Comparison of ENCODE assay signal across 10 cellular contexts in genomic region chr1:236066054-236066453, GRCh38. TPM values are rescaled to one million over a fixed set of nuclear protein-coding genes. Genes with fewer than 3 reads are reported as not detected.
A peak's percentile ranks its signal among the peaks of the same experiment; 100 is the strongest.
DNase-seq lines count a peak whose midpoint lies in the region; ATAC-seq and TF ChIP-seq lines count a peak whose summit lies in the region.
"Had no signal": no experiment of that assay in that cellular context is flagged by ENCODE, and none has a peak within 500 bp of the region (broad histone marks: within the 10 kb centered on the region; RNA-seq: fewer than 3 reads in every experiment).

No MANE protein-coding gene starts in this region.

- H3K4me1 ChIP-seq in mesenchymal stem cell (ENCODE audit: control insufficient read depth, insufficient read depth, low read depth, low read length), result peaks cover 20% of the 10 kb centered on the region
- H3K4me1 ChIP-seq in thoracic aorta (ENCODE audit: control insufficient read depth in 1 of 2, low read depth in 2 of 2), result peaks cover 11 to 45% of the 10 kb centered on the region in 2 donors

- H3K4me1 Mint-ChIP-seq in activated T-cell treated with anti-CD3 and anti-CD28 coated beads, Interleukin-2, amount 50 U/mL, for 4 hours (ENCODE audit: low read depth), result peaks cover 25% of the 10 kb centered on the region
- H3K4me1 Mint-ChIP-seq in activated T-cell treated with anti-CD3 and anti-CD28 coated beads, Interleukin-2, amount 50 U/mL, for 24 hours (ENCODE audit: low read depth), result peaks cover 24% of the 10 kb centered on the region
- peaks cover 16% of the 10 kb centered on the region for H3K4me1 Mint-ChIP-seq in central memory CD8-positive, alpha-beta T cell

- no peak overlapping the region for H3K9ac ChIP-seq in mesenchymal stem cell (ENCODE audit: low read length)

- TF ChIP-seq CTCF in thoracic aorta (IDR thresholded peaks at IDR 0.05), result no peak

- peak overlapping the region; percentile 51 for H3K4me3 Mint-ChIP-seq in activated T-cell treated with anti-CD3 and anti-CD28 coated beads, Interleukin-2, amount 50 U/mL, for 4 hours
- H3K4me3 Mint-ChIP-seq in activated T-cell treated with anti-CD3 and anti-CD28 coated beads, Interleukin-2, amount 50 U/mL, for 24 hours, result no peak overlapping the region
- peak overlapping the region; percentile 70 for H3K4me3 Mint-ChIP-seq in central memory CD8-positive, alpha-beta T cell

- WGBS in mesenchymal stem cell, result 17% methylated on average over 2 of the region's 6 CpGs

- H2BK15ac ChIP-seq in mesenchymal stem cell (ENCODE audit: low read depth, poor library complexity, severe bottlenecking), result no peak overlapping the region

- no peak overlapping the region for H4K8ac ChIP-seq in mesenchymal stem cell (ENCODE audit: low read length)

- H2AFZ ChIP-seq in mesenchymal stem cell (ENCODE audit: low read depth, low read length), result no peak overlapping the region

- H3K27ac Mint-ChIP-seq in activated T-cell treated with anti-CD3 and anti-CD28 coated beads, Interleukin-2, amount 50 U/mL, for 24 hours, result no peak overlapping the region
- H3K27ac Mint-ChIP-seq in central memory CD8-positive, alpha-beta T cell (ENCODE audit: low read depth), result no peak overlapping the region

- no peak overlapping the region for H2AK5ac ChIP-seq in mesenchymal stem cell (ENCODE audit: low read length, severe bottlenecking)

- H2BK120ac ChIP-seq in mesenchymal stem cell (ENCODE audit: low read depth, low read length), result no peak overlapping the region

- no peaks in the 10 kb centered on the region for H3K36me3 Mint-ChIP-seq in activated T-cell treated with anti-CD3 and anti-CD28 coated beads, Interleukin-2, amount 50 U/mL, for 4 hours (ENCODE audit: insufficient read depth)
- H3K36me3 Mint-ChIP-seq in activated T-cell treated with anti-CD3 and anti-CD28 coated beads, Interleukin-2, amount 50 U/mL, for 24 hours (ENCODE audit: low read depth), result no peaks in the 10 kb centered on the region
- peaks cover 2% of the 10 kb centered on the region for H3K36me3 Mint-ChIP-seq in central memory CD8-positive, alpha-beta T cell (ENCODE audit: insufficient read depth)

- H4K91ac ChIP-seq in mesenchymal stem cell (ENCODE audit: low read length), result no peak overlapping the region

- no peak overlapping the region for H3K18ac ChIP-seq in mesenchymal stem cell (ENCODE audit: low read depth in 1 of 2, low read length in 2 of 2)

- H3K4ac ChIP-seq in mesenchymal stem cell (ENCODE audit: low read depth in 1 of 2, low read length in 2 of 2), result no peak overlapping the region

- H3K9me3 Mint-ChIP-seq in activated T-cell treated with anti-CD3 and anti-CD28 coated beads, Interleukin-2, amount 50 U/mL, for 4 hours, result no peaks in the 10 kb centered on the region
- no peaks in the 10 kb centered on the region for H3K9me3 Mint-ChIP-seq in activated T-cell treated with anti-CD3 and anti-CD28 coated beads, Interleukin-2, amount 50 U/mL, for 24 hours
- H3K9me3 Mint-ChIP-seq in central memory CD8-positive, alpha-beta T cell, result no peaks in the 10 kb centered on the region

- H3K9me3 ChIP-seq in mesenchymal stem cell (ENCODE audit: control insufficient read depth, low read length) (peaks cover 4% of the 10 kb centered on the region), thoracic aorta (peaks cover 4% of the 10 kb centered on the region)

- H3K36me3 ChIP-seq in mesenchymal stem cell (ENCODE audit: control insufficient read depth in 1 of 2, insufficient read depth in 2 of 2, low read depth in 1 of 2, low read length in 2 of 2) (peaks cover 0 to 4% of the 10 kb centered on the region in 2 experiments), thoracic aorta (peaks cover under 1% of the 10 kb centered on the region)

- no peak overlapping the region for H2BK12ac ChIP-seq in mesenchymal stem cell (ENCODE audit: low read length in 2 of 2)

- no peak overlapping the region for H3K23ac ChIP-seq in mesenchymal stem cell (ENCODE audit: low read length in 2 of 2)

- H3K4me3 ChIP-seq in mesenchymal stem cell (ENCODE audit: insufficient read depth in 1 of 2, low read depth in 1 of 2, low read length in 2 of 2), result peak overlapping the region in 1 of 2 experiments; percentile 88
- no peak overlapping the region for H3K4me3 ChIP-seq in thoracic aorta

- no peak for DNase-seq in activated T-cell treated with anti-CD3 and anti-CD28 coated beads, Interleukin-2, amount 50 U/mL, for 4 hours
- no peak for DNase-seq in activated T-cell treated with anti-CD3 and anti-CD28 coated beads, Interleukin-2, amount 50 U/mL, for 24 hours
- no peak for DNase-seq in central memory CD8-positive, alpha-beta T cell (ENCODE audit: low spot score in 2 of 2)
- peak; percentile 59 for DNase-seq in mesenchymal stem cell
- DNase-seq in thoracic aorta (ENCODE audit: low spot score), result no peak
- no peak for DNase-seq in SHP77 (lab: John Stamatoyannopoulos, UW)
- DNase-seq in AG20443 (ENCODE audit: low spot score), result no peak
- DNase-seq: NCI-H446 had no signal

- no peaks in the 10 kb centered on the region for H3K79me1 ChIP-seq in mesenchymal stem cell (replicated peaks; ENCODE audit: low read length, poor library complexity, severe bottlenecking)

- H3K27me3 ChIP-seq in mesenchymal stem cell (ENCODE audit: control insufficient read depth in 1 of 2, insufficient read depth in 1 of 2, low read length in 2 of 2) (peaks cover 0 to 11% of the 10 kb centered on the region in 2 experiments), thoracic aorta (replicated peaks; ENCODE audit: insufficient read depth) (no peaks in the 10 kb centered on the region)

- no peak overlapping the region for H3K27ac ChIP-seq in mesenchymal stem cell (ENCODE audit: low read length, poor library complexity, severe bottlenecking)
- H3K27ac ChIP-seq in thoracic aorta, result peak overlapping the region; percentile 95
- H3K27ac ChIP-seq: SK-N-MC had no signal

- H3K14ac ChIP-seq in mesenchymal stem cell (ENCODE audit: low read length in 2 of 2), result no peak overlapping the region

- no peak overlapping the region for H2BK5ac ChIP-seq in mesenchymal stem cell (ENCODE audit: low read depth, low read length, poor library complexity, severe bottlenecking)

- no peak for ATAC-seq in activated T-cell treated with anti-CD3 and anti-CD28 coated beads, Interleukin-2, amount 50 U/mL, for 4 hours
- no peak for ATAC-seq in central memory CD8-positive, alpha-beta T cell (replicated peaks; ENCODE audit: extremely low read depth, poor library complexity, severe bottlenecking)
- ATAC-seq in thoracic aorta (ENCODE audit: insufficient number of reproducible peaks, low FRiP score, low read depth), result no peak
- ATAC-seq in esophagus mucosa, result no peak

- no peak overlapping the region for H3K4me2 ChIP-seq in mesenchymal stem cell (ENCODE audit: low read length, poor library complexity, severe bottlenecking)

- H3K27me3 Mint-ChIP-seq in activated T-cell treated with anti-CD3 and anti-CD28 coated beads, Interleukin-2, amount 50 U/mL, for 4 hours (ENCODE audit: low read depth), result peaks cover 34% of the 10 kb centered on the region
- H3K27me3 Mint-ChIP-seq in activated T-cell treated with anti-CD3 and anti-CD28 coated beads, Interleukin-2, amount 50 U/mL, for 24 hours, result peaks cover 51% of the 10 kb centered on the region
- peaks cover 9% of the 10 kb centered on the region for H3K27me3 Mint-ChIP-seq in central memory CD8-positive, alpha-beta T cell

RNA-seq across cellular contexts. Expression of gene NID1, which starts 1.2 kb away (rescaled TPM):
- total RNA-seq in activated T-cell treated with anti-CD3 and anti-CD28 coated beads, Interleukin-2, amount 50 U/mL, for 4 hours, result under 1 TPM; 0.16 to 0.32 (median 0.25) TPM
- 276 TPM for polyA plus RNA-seq in mesenchymal stem cell (2013, experiment 1 of 2)
- 262 TPM for polyA plus RNA-seq in mesenchymal stem cell (2013, experiment 2 of 2)
- 10 to 100 TPM; 82.4 to 95.5 TPM for total RNA-seq in thoracic aorta
- total RNA-seq in esophagus mucosa, result 5.3 TPM

Comparison
In these comparisons a context has a peak if more than half of its experiments do, and no peak if none do; other contexts are left out.
1. RNA of gene NID1, which starts 1.2 kb away (total RNA-seq): 82.4 to 95.5 TPM in thoracic aorta; 5.3 TPM in esophagus mucosa (single experiment) and 0.16 to 0.32 TPM in activated T-cell treated with anti-CD3 and anti-CD28 coated beads, Interleukin-2, amount 50 U/mL, for 4 hours; every median in the first group is over 10 times any median in the second.